8 cellular contexts compared by ENCODE assay signal in genomic region chr7:6106140-6106904, GRCh38. TPM values are rescaled to one million over a fixed set of nuclear protein-coding genes. Genes with fewer than 3 reads are reported as not detected.
A peak's percentile ranks its signal among the peaks of the same experiment; 100 is the strongest.
DNase-seq lines count a peak whose midpoint lies in the region; TF ChIP-seq lines count a peak whose summit lies in the region.

No MANE protein-coding gene starts in this region.

- H3K27me3 ChIP-seq in left ventricle myocardium inferior (ENCODE audit: low read depth) (no peaks in the 10 kb centered on the region), skeletal muscle satellite cell (ENCODE audit: control insufficient read depth, insufficient read depth, low read length) (no peaks in the 10 kb centered on the region)

- peaks cover 30% of the 10 kb centered on the region for H3K4me1 ChIP-seq in left ventricle myocardium inferior
- peaks cover 5% of the 10 kb centered on the region for H3K4me1 ChIP-seq in skeletal muscle satellite cell (ENCODE audit: control insufficient read depth, insufficient read depth, low read length)

- TF ChIP-seq CTCF in left ventricle myocardium inferior (IDR thresholded peaks at IDR 0.05; ENCODE audit: borderline replicate concordance) = peak; percentile 45

- DNase-seq in SIG-M5 treated with dmso at 0.1 percent for 504 hours (lab: John Stamatoyannopoulos, UW; ENCODE audit: unreplicated experiment) (peak; percentile 33), SIG-M5 (lab: John Stamatoyannopoulos, UW) (no peak), NOMO-1 treated with dmso at 0.1 percent for 144 hours (lab: John Stamatoyannopoulos, UW; ENCODE audit: unreplicated experiment) (peak; percentile 14), left ventricle myocardium inferior (no peak), NCI-H446 treated with DMSO at 0.1 percent for 48 hours (lab: John Stamatoyannopoulos, UW) (no peak), NCI-H2029 (lab: John Stamatoyannopoulos, UW) (no peak)
- DNase-seq in activated effector memory CD4-positive, alpha-beta T cell treated with Interleukin-2 at 50 U/mL for 16 hours = peak; percentile 27

- H3K4me3 ChIP-seq in left ventricle myocardium inferior = peak overlapping the region; percentile 87
- peak overlapping the region; percentile 95 for H3K4me3 ChIP-seq in skeletal muscle satellite cell (ENCODE audit: low read length)

- H3K9me3 ChIP-seq in left ventricle myocardium inferior (replicated peaks) = no peaks in the 10 kb centered on the region
- no peaks in the 10 kb centered on the region for H3K9me3 ChIP-seq in skeletal muscle satellite cell (replicated peaks; ENCODE audit: low read length)

- peak overlapping the region; percentile 86 for H3K9ac ChIP-seq in skeletal muscle satellite cell (ENCODE audit: low read depth, low read length)

- H3K27ac ChIP-seq in left ventricle myocardium inferior (replicated peaks) = peak overlapping the region; percentile 99

- H3K36me3 ChIP-seq in left ventricle myocardium inferior (peaks cover 4% of the 10 kb centered on the region), skeletal muscle satellite cell (ENCODE audit: insufficient read depth, low read length) (peaks cover 4% of the 10 kb centered on the region)

- peak overlapping the region; percentile 100 for H3K4me2 ChIP-seq in skeletal muscle satellite cell (ENCODE audit: low read length)

- intact Hi-C loops in left ventricle myocardium inferior (cut with micrococcal nuclease) = no loop called here

RNA-seq across cellular contexts. Expression of gene USP42, which starts 1.6 kb away (rescaled TPM):
- 4.0 TPM for total RNA-seq in left ventricle myocardium inferior
- total RNA-seq in skeletal muscle satellite cell (2012; rRNA removed) = 5.5 and 6.3 TPM in 2 replicates

RNA-seq across cellular contexts. Expression of gene EIF2AK1, which starts 47.3 kb away (rescaled TPM):
- total RNA-seq in left ventricle myocardium inferior = 48.4 TPM
- total RNA-seq in skeletal muscle satellite cell (2012; rRNA removed) = 121 and 159 TPM in 2 replicates

Comparison
In these comparisons a context has a peak if more than half of its experiments do, and no peak if none do; other contexts are left out.
1. DNase-seq: peak in SIG-M5 treated with dmso at 0.1 percent for 504 hours (single experiment), NOMO-1 treated with dmso at 0.1 percent for 144 hours (single experiment) and activated effector memory CD4-positive, alpha-beta T cell treated with Interleukin-2 at 50 U/mL for 16 hours (single experiment); none in SIG-M5 (single experiment), left ventricle myocardium inferior (single experiment), NCI-H446 treated with DMSO at 0.1 percent for 48 hours (single experiment) and NCI-H2029 (single experiment).